ENCODE assay signal across 25 cellular contexts in genomic region chr10:1685671-1686450, GRCh38. TPM values are rescaled to one million over a fixed set of nuclear protein-coding genes. Genes with fewer than 3 reads are reported as not detected.
DNase-seq lines count a peak whose midpoint lies in the region; ATAC-seq, FAIRE-seq and TF ChIP-seq lines count a peak whose summit lies in the region.
"Had no signal": no experiment of that assay in that cellular context is flagged by ENCODE, and none has a peak within 500 bp of the region (broad histone marks: within the 10 kb centered on the region; RNA-seq: fewer than 3 reads in every experiment).

No MANE protein-coding gene starts in this region.

- no peaks in the 10 kb centered on the region for H3K4me1 ChIP-seq in hepatocyte (ENCODE audit: insufficient read depth)
- no peaks in the 10 kb centered on the region for H3K4me1 ChIP-seq in osteoblast (ENCODE audit: insufficient read depth, low read length)
- no peaks in the 10 kb centered on the region for H3K4me1 ChIP-seq in small intestine (ENCODE audit: control insufficient read depth in 2 of 2, insufficient read depth in 1 of 2, low read depth in 1 of 2, low read length in 1 of 2)
- H3K4me1 ChIP-seq: BE2C, HAP-1 had no signal

- H3K9me3 ChIP-seq in hepatocyte (ENCODE audit: low read depth): no peaks in the 10 kb centered on the region
- peaks cover 4% of the 10 kb centered on the region for H3K9me3 ChIP-seq in osteoblast (ENCODE audit: low read depth, low read length)
- no peaks in the 10 kb centered on the region for H3K9me3 ChIP-seq in small intestine (ENCODE audit: control insufficient read depth, low read depth)
- H3K9me3 ChIP-seq: BE2C, HAP-1 had no signal

- no peaks in the 10 kb centered on the region for H3K79me2 ChIP-seq in hepatocyte
- no peaks in the 10 kb centered on the region for H3K79me2 ChIP-seq in osteoblast (ENCODE audit: insufficient read depth, low read length)

- DNase-seq in hepatocyte (ENCODE audit: low spot score) (peak; percentile 47), mesenteric fat pad (ENCODE audit: low spot score) (peak; percentile 60), osteoblast (ENCODE audit: insufficient read length, low spot score, missing footprints) (peak; percentile 60), small intestine (peak; percentile 25), NCI-H2196 treated with DMSO at 0.1 percent for 48 hours (lab: John Stamatoyannopoulos, UW; ENCODE audit: unreplicated experiment) (no peak)
- DNase-seq: ACHN; BE2C; C1 segment of cervical spinal cord; CD4-positive, CD25-positive, alpha-beta regulatory T cell; CD8-positive, alpha-beta memory T cell; COR-L47; DMS 273 treated with DMSO at 0.1 percent for 48 hours; DMS53; DND-41; EL; GM23248 had no signal

- 73% methylated on average over 17 of the region's 17 CpGs for WGBS in hepatocyte (ENCODE audit: low lambda C conversion rate, missing lambda C conversion rate)
- WGBS in small intestine, 3 donors: 23 to 60% (median 38%) methylated on average over 17 of the region's 17 CpGs

- peak overlapping the region; percentile 28 for H2AFZ ChIP-seq in hepatocyte
- no peak overlapping the region for H2AFZ ChIP-seq in osteoblast (ENCODE audit: low read length)
- H2AFZ ChIP-seq: GM23248 had no signal

- TF ChIP-seq CTCF in hepatocyte (IDR thresholded peaks at IDR 0.05; ENCODE audit: poor library complexity) (no peak), osteoblast (IDR thresholded peaks at IDR 0.05; ENCODE audit: extremely low read depth, low read depth, low read length) (no peak)

- H4K20me1 ChIP-seq in hepatocyte (ENCODE audit: insufficient read depth, poor library complexity, severe bottlenecking) (no peaks in the 10 kb centered on the region), osteoblast (ENCODE audit: insufficient read depth, low read length) (no peaks in the 10 kb centered on the region)

- ATAC-seq in HG03521 (IDR thresholded peaks at IDR 0.05; ENCODE audit: unreplicated experiment): no peak
- no peak for ATAC-seq in HG02840 (IDR thresholded peaks at IDR 0.05; ENCODE audit: low FRiP score, unreplicated experiment)
- no peak for ATAC-seq in GM21529 (IDR thresholded peaks at IDR 0.05; ENCODE audit: unreplicated experiment)

- H3K9me2 ChIP-seq in hepatocyte (replicated peaks; ENCODE audit: insufficient read depth): no peaks in the 10 kb centered on the region

- H3K4me2 ChIP-seq in hepatocyte (peak overlapping the region; percentile 20), osteoblast (ENCODE audit: insufficient read depth, low read length) (no peak overlapping the region)

- H3K36me3 ChIP-seq in hepatocyte (replicated peaks; ENCODE audit: insufficient read depth, low read depth): no peaks in the 10 kb centered on the region
- no peaks in the 10 kb centered on the region for H3K36me3 ChIP-seq in osteoblast (ENCODE audit: insufficient read depth, low read length)
- no peaks in the 10 kb centered on the region for H3K36me3 ChIP-seq in small intestine (ENCODE audit: control insufficient read depth in 2 of 2, insufficient read depth in 2 of 2, low read length in 2 of 2)
- H3K36me3 ChIP-seq: BE2C, HAP-1 had no signal

- H3K27me3 ChIP-seq in hepatocyte (no peaks in the 10 kb centered on the region), osteoblast (ENCODE audit: insufficient read depth, low read length) (no peaks in the 10 kb centered on the region), small intestine (ENCODE audit: control insufficient read depth in 2 of 2, insufficient read depth in 2 of 2, low read length in 2 of 2) (no peaks in the 10 kb centered on the region)
- H3K27me3 ChIP-seq: BE2C had no signal

- H3K27ac ChIP-seq in hepatocyte: peak overlapping the region; percentile 80
- no peak overlapping the region for H3K27ac ChIP-seq in osteoblast (ENCODE audit: low read depth, low read length)
- H3K27ac ChIP-seq in small intestine (ENCODE audit: low read depth in 1 of 2, low read length in 1 of 2): no peak overlapping the region
- H3K27ac ChIP-seq: GM23248 had no signal

- H3K4me3 ChIP-seq in hepatocyte: no peak overlapping the region
- no peak overlapping the region for H3K4me3 ChIP-seq in osteoblast (ENCODE audit: insufficient read depth, low read length)
- H3K4me3 ChIP-seq in small intestine (ENCODE audit: low read depth in 1 of 2, low read length in 2 of 2): no peak overlapping the region
- H3K4me3 ChIP-seq: GM23248, HAP-1 had no signal

- no peak for FAIRE-seq in small intestine (lab: Jason Lieb, UNC)
- FAIRE-seq: A204.1, GM12891, GM19239, HTR-8/SVneo had no signal

RNA-seq across cellular contexts. Expression of gene ADARB2, which starts 51.5 kb away (rescaled TPM):
- 0.13 and 1.4 TPM in 2 replicates for total RNA-seq in hepatocyte
- 0.10 and 0.48 TPM in 2 replicates for polyA plus RNA-seq in hepatocyte
- 0.06 TPM for total RNA-seq in mesenteric fat pad
- total RNA-seq in osteoblast: not detected in 2 replicates
- 1 to 10 TPM in 2 of 3 donors, under 1 TPM in 1; 0.54 to 1.8 (median 1.3) TPM for polyA plus RNA-seq in small intestine
- total RNA-seq: CD8-positive, alpha-beta memory T cell; G401; GM23248 had no signal
- polyA plus RNA-seq: CD8-positive, alpha-beta memory T cell; GM23248 had no signal
